In the genomic region with DNA sequence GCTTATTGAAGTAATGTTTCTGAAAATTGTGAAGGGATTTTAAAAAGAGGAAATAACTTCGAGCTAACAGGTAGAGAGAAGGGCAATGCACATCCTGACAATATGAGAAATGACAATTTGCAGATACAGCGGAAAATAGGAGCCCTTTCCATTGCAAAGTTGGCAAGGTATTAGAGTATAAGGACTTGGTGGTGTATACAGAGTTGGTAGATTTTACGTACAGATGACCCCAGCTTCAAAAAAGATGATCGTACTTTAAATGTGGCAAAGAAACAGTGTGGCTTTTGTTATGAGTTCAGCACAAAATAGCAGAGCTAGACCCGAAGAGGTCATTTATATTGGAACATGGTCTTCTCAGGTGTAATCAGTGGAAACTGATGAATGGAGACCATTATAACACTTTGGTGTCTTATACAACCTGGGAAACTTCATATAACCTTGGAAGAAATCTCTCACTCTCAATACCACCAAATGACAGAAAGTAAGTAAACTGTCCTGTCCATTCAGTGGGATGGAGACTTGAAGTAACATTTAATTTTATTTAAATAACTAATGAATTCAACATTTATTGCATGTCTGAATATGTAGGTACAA, we compare ENCODE assay signal across 10 cellular contexts. TPM values are rescaled to one million over a fixed set of nuclear protein-coding genes. Genes with fewer than 3 reads are reported as not detected.
A peak's percentile ranks its signal among the peaks of the same experiment; 100 is the strongest.
DNase-seq lines count a peak whose midpoint lies in the region; ATAC-seq and TF ChIP-seq lines count a peak whose summit lies in the region.
"Had no signal": no experiment of that assay in that cellular context is flagged by ENCODE, and none has a peak within 500 bp of the region (broad histone marks: within the 10 kb centered on the region; RNA-seq: fewer than 3 reads in every experiment).

No MANE protein-coding gene starts in this region.

- intact Hi-C loops in CD4-positive, alpha-beta T cell (cut with DNase I, micrococcal nuclease): loop anchor here (5.0 to 10.0 kb wide), 6 partner anchors 52 to 348 kb away; partner anchors contain the start of gene GABARAPL1 (in 1 of the 2)
- intact Hi-C loops in prostate gland (cut with DNase I): no loop called here

- DNase-seq in CD4-positive, alpha-beta T cell: no peak
- DNase-seq in dermis blood vessel endothelial cell (peak; percentile 22), prostate gland (ENCODE audit: low spot score) (no peak), NCI-H2081 (lab: John Stamatoyannopoulos, UW) (no peak)
- DNase-seq: posterior cingulate gyrus had no signal

- H3K4me3 ChIP-seq in Loucy (ENCODE audit: low read length, poor library complexity, severe bottlenecking): peak overlapping the region; percentile 82
- H3K4me3 ChIP-seq in prostate gland: peak overlapping the region; percentile 0

- peaks cover 8% of the 10 kb centered on the region for H3K9me3 Mint-ChIP-seq in CD4-positive, alpha-beta T cell

- ATAC-seq in CD4-positive, alpha-beta T cell (ENCODE audit: poor library complexity): no peak
- ATAC-seq in GM19023 (IDR thresholded peaks at IDR 0.05; ENCODE audit: unreplicated experiment) (no peak), HG03432 (IDR thresholded peaks at IDR 0.05; ENCODE audit: unreplicated experiment) (no peak), GM19455 (IDR thresholded peaks at IDR 0.05; ENCODE audit: unreplicated experiment) (no peak)

- H3K36me3 Mint-ChIP-seq in CD4-positive, alpha-beta T cell (ENCODE audit: low read depth): peaks cover 72% of the 10 kb centered on the region

- no peaks in the 10 kb centered on the region for H3K9me2 ChIP-seq in Loucy (replicated peaks; ENCODE audit: low read depth, low read length)

- H4K20me1 ChIP-seq in Loucy (ENCODE audit: insufficient read depth, low read length, poor library complexity, severe bottlenecking): no peaks in the 10 kb centered on the region

- 65% methylated on average over 5 of the region's 5 CpGs for WGBS in prostate gland

- H3K79me2 ChIP-seq in Loucy (ENCODE audit: insufficient read depth, low read length): peaks cover 99% of the 10 kb centered on the region

- H3K4me1 Mint-ChIP-seq in CD4-positive, alpha-beta T cell (ENCODE audit: low read depth): peaks cover 48% of the 10 kb centered on the region

- no peaks in the 10 kb centered on the region for H3K27me3 Mint-ChIP-seq in CD4-positive, alpha-beta T cell

- H3K4me3 Mint-ChIP-seq in CD4-positive, alpha-beta T cell: peak overlapping the region; percentile 88

- POLR2A ChIA-PET in CD4-positive, alpha-beta T cell (lab: Charles Lee): interaction anchor here (0.9 to 9.6 kb wide), 12 partner anchors 12 to 218 kb away, joined by 3 to 145 read pairs (median 8); partner anchors contain the start of gene CD69

- H2AFZ ChIP-seq in Loucy (ENCODE audit: low read length): no peak overlapping the region

- peak overlapping the region; percentile 93 for H3K9ac ChIP-seq in Loucy (ENCODE audit: low read depth, low read length, poor library complexity, severe bottlenecking)

- peak overlapping the region; percentile 52 for H3K27ac ChIP-seq in CD4-positive, alpha-beta T cell (ENCODE audit: low read depth, low read length)
- peak overlapping the region; percentile 23 to 75 for H3K27ac ChIP-seq in prostate gland

- no peak for TF ChIP-seq POLR2A in prostate gland (IDR thresholded peaks at IDR 0.05)

- H3K27ac Mint-ChIP-seq in CD4-positive, alpha-beta T cell: peak overlapping the region; percentile 98

- H3K27me3 ChIP-seq in CD4-positive, alpha-beta T cell (ENCODE audit: control insufficient read depth, insufficient read depth, low read length): no peaks in the 10 kb centered on the region
- H3K27me3 ChIP-seq in Loucy (ENCODE audit: insufficient read depth, low read length, poor library complexity, severe bottlenecking) (no peaks in the 10 kb centered on the region), prostate gland (replicated peaks; ENCODE audit: insufficient read depth) (no peaks in the 10 kb centered on the region)

- peak overlapping the region; percentile 97 for H3K4me2 ChIP-seq in Loucy (ENCODE audit: low read depth, low read length, poor library complexity, severe bottlenecking)

- peaks cover 11% of the 10 kb centered on the region for H3K9me3 ChIP-seq in CD4-positive, alpha-beta T cell (ENCODE audit: control insufficient read depth, low read length)
- peaks cover 4% of the 10 kb centered on the region; the same call in 1 of the 2 replicates for H3K9me3 ChIP-seq in Loucy (ENCODE audit: insufficient read depth, low read depth, low read length)
- no peaks in the 10 kb centered on the region for H3K9me3 ChIP-seq in prostate gland

- no peak for TF ChIP-seq CTCF in CD4-positive, alpha-beta T cell (IDR thresholded peaks at IDR 0.05)
- TF ChIP-seq CTCF in Loucy (conservative IDR thresholded peaks at IDR 0.05; ENCODE audit: low read length) (no peak), prostate gland (IDR thresholded peaks at IDR 0.05) (no peak)

- CTCF ChIA-PET in CD4-positive, alpha-beta T cell (lab: Charles Lee): interaction anchor here (0.7 to 1.5 kb wide), 5 partner anchors 12 to 287 kb away, joined by 3 to 5 read pairs (median 4); no protein-coding TSS in a partner anchor

- H3F3A ChIP-seq in Loucy (ENCODE audit: low read depth): peaks cover 7% of the 10 kb centered on the region; the same call in 1 of the 2 replicates

- H3K36me3 ChIP-seq in Loucy (ENCODE audit: insufficient read depth, low read length) (no peaks in the 10 kb centered on the region), prostate gland (no peaks in the 10 kb centered on the region)

- H3K4me1 ChIP-seq in Loucy (ENCODE audit: insufficient read depth, low read length, poor library complexity, severe bottlenecking) (peaks cover 18% of the 10 kb centered on the region), prostate gland (replicated peaks) (no peaks in the 10 kb centered on the region)

RNA-seq across cellular contexts. Expression of gene CLEC2B, which starts 2.3 kb away (rescaled TPM):
- total RNA-seq in CD4-positive, alpha-beta T cell: 100 to 1,000 TPM; 152 to 155 TPM
- total RNA-seq in dermis blood vessel endothelial cell (39.9 and 78.8 TPM in 2 replicates), prostate gland (1 to 10 TPM; 4.1 to 6.0 TPM)

RNA-seq across cellular contexts. Expression of gene KLRF2, which starts 14.4 kb away (rescaled TPM):
- total RNA-seq in CD4-positive, alpha-beta T cell: not detected
- total RNA-seq in dermis blood vessel endothelial cell (not detected in 2 replicates), prostate gland (not detected)
- total RNA-seq: subcutaneous adipose tissue had no signal

RNA-seq across cellular contexts. Expression of gene KLRF1, which starts 39.6 kb away (rescaled TPM):
- total RNA-seq in CD4-positive, alpha-beta T cell: under 1 TPM in 1 of 2 experiments, not detected in 1; 0.44 TPM
- total RNA-seq in dermis blood vessel endothelial cell: not detected in 2 replicates
- total RNA-seq in prostate gland: not detected
